In the genomic region with DNA sequence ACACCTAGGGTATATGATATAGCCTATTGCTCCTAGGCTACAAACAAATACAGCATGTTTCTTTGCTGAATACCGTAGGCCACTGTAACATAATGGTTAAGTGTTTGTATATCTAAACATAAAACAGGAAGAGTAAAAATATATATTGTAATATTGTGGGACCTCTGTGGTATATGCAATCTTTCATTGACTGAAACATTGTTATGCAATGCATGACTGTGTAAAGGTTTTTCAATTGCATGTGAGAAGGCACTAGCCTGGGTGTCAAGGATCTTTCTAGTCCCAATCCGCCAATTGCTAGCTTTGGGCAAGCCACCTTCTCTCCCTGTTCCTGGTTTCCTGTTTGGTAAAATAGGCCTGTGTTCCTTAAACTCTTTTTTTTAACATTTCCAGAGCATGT, we compare ENCODE assay signal across 34 cellular contexts. TPM values are rescaled to one million over a fixed set of nuclear protein-coding genes. Genes with fewer than 3 reads are reported as not detected.
"Had no signal": no experiment of that assay in that cellular context is flagged by ENCODE, and none has a peak within 500 bp of the region (broad histone marks: within the 10 kb centered on the region; RNA-seq: fewer than 3 reads in every experiment).

No MANE protein-coding gene starts in this region.

- H3K9me3 ChIP-seq: body of pancreas, colonic mucosa, pancreas, prostate gland, vagina had no signal

- H3K4me1 Mint-ChIP-seq: activated naive CD8-positive, alpha-beta T cell treated with anti-CD3 and anti-CD28 coated beads for 36 hours; immature natural killer cell; mesothelial cell of epicardium; naive B cell; stimulated activated effector memory CD8-positive, alpha-beta T cell treated with anti-CD3 and anti-CD28 coated beads, Interleukin-12 subunit alpha, Interleukin-12 subunit beta, amount 100 ng/mL, for 72 hours had no signal

- H3K27ac Mint-ChIP-seq: activated naive CD4-positive, alpha-beta T cell treated with anti-CD3 and anti-CD28 coated beads for 36 hours; activated naive CD8-positive, alpha-beta T cell treated with anti-CD3 and anti-CD28 coated beads for 36 hours; activated T-helper 1 cell treated with anti-CD3 and anti-CD28 coated beads, Interleukin-12 subunit alpha, Interleukin-12 subunit beta, Interleukin-2, Interleukin-4 antibody, amounts not matched to agents 30 ng/mL and 10 ng/mL and 1 ng/mL, durations not matched to agents 14 hours and 24 hours and 36 hours; immature natural killer cell; mesothelial cell of epicardium; stimulated activated effector memory CD8-positive, alpha-beta T cell treated with anti-CD3 and anti-CD28 coated beads, Interleukin-12 subunit alpha, Interleukin-12 subunit beta, amount 100 ng/mL, for 72 hours; stimulated activated naive CD8-positive, alpha-beta T cell treated with anti-CD3 and anti-CD28 coated beads, Interleukin-15, Interleukin-2, amounts not matched to agents 100 ng/mL and 50 ng/mL, for 24 hours; T-helper 2 cell treated with Interferon-gamma antibody and Interleukin-4, amounts not matched to agents 5 μg/mL and 100 μg/mL, for 36 hours had no signal

- H3K4me3 ChIP-seq: adrenal gland, body of pancreas, cardiac muscle cell, colonic mucosa, gastroesophageal sphincter, hepatocyte, pancreas, prostate gland, skin epidermis, thoracic aorta, vagina had no signal

- H3K4me3 Mint-ChIP-seq: activated naive CD4-positive, alpha-beta T cell treated with anti-CD3 and anti-CD28 coated beads for 36 hours; activated naive CD8-positive, alpha-beta T cell treated with anti-CD3 and anti-CD28 coated beads for 36 hours; activated T-helper 1 cell treated with anti-CD3 and anti-CD28 coated beads, Interleukin-12 subunit alpha, Interleukin-12 subunit beta, Interleukin-2, Interleukin-4 antibody, amounts not matched to agents 30 ng/mL and 10 ng/mL and 1 ng/mL, durations not matched to agents 14 hours and 24 hours and 36 hours; immature natural killer cell; mesothelial cell of epicardium; naive B cell; stimulated activated effector memory CD8-positive, alpha-beta T cell treated with anti-CD3 and anti-CD28 coated beads, Interleukin-12 subunit alpha, Interleukin-12 subunit beta, amount 100 ng/mL, for 72 hours; stimulated activated naive CD8-positive, alpha-beta T cell treated with anti-CD3 and anti-CD28 coated beads, Interleukin-15, Interleukin-2, amounts not matched to agents 100 ng/mL and 50 ng/mL, for 24 hours; T-helper 2 cell treated with Interferon-gamma antibody and Interleukin-4, amounts not matched to agents 5 μg/mL and 100 μg/mL, for 36 hours had no signal

- H3K27ac ChIP-seq: adrenal gland, body of pancreas, cardiac muscle cell, colonic mucosa, gastroesophageal sphincter, hepatocyte, pancreas, prostate gland, skin epidermis, thoracic aorta, vagina, VCaP had no signal

- ATAC-seq: body of pancreas; gastroesophageal sphincter; left colon; pancreas; sciatic nerve; stimulated activated effector memory CD8-positive, alpha-beta T cell treated with anti-CD3 and anti-CD28 coated beads, Interleukin-12 subunit alpha, Interleukin-12 subunit beta, amount 100 ng/mL, for 72 hours had no signal

- H3K36me3 Mint-ChIP-seq: activated naive CD8-positive, alpha-beta T cell treated with anti-CD3 and anti-CD28 coated beads for 36 hours; immature natural killer cell; mesothelial cell of epicardium; stimulated activated effector memory CD8-positive, alpha-beta T cell treated with anti-CD3 and anti-CD28 coated beads, Interleukin-12 subunit alpha, Interleukin-12 subunit beta, amount 100 ng/mL, for 72 hours had no signal

- H3K36me3 ChIP-seq: adrenal gland, cardiac muscle cell, colonic mucosa, gastroesophageal sphincter, pancreas, prostate gland, thoracic aorta, vagina had no signal

- DNase-seq: activated CD4-positive, alpha-beta T cell treated with anti-CD3 and anti-CD28 coated beads for 4 hours; activated CD4-positive, alpha-beta T cell treated with anti-CD3 and anti-CD28 coated beads, Interleukin-2, amount 50 U/mL, for 4 hours; activated effector memory CD4-positive, alpha-beta T cell treated with anti-CD3 and anti-CD28 coated beads, Interleukin-2, amount 50 U/mL, for 16 hours; activated naive CD4-positive, alpha-beta T cell treated with anti-CD3 and anti-CD28 coated beads for 36 hours; activated naive CD8-positive, alpha-beta T cell treated with anti-CD3 and anti-CD28 coated beads for 36 hours; activated T-cell treated with anti-CD3 and anti-CD28 coated beads for 4 hours; adrenal gland; aorta; body of pancreas; cerebellar nuclear complex; colonic mucosa; effector memory CD4-positive, alpha-beta T cell; erythroblast; immature natural killer cell; kidney; left colon; naive B cell; pancreas; retina; stimulated activated CD4-positive, alpha-beta T cell treated with anti-CD3 and anti-CD28 coated beads, Interleukin-4, amount 100 ng/mL, for 24 hours had no signal

- H3K27me3 ChIP-seq: adrenal gland, body of pancreas, cardiac muscle cell, colonic mucosa, gastroesophageal sphincter, hepatocyte, pancreas, vagina had no signal

- H3K27me3 Mint-ChIP-seq: activated naive CD8-positive, alpha-beta T cell treated with anti-CD3 and anti-CD28 coated beads for 36 hours; stimulated activated naive CD8-positive, alpha-beta T cell treated with anti-CD3 and anti-CD28 coated beads, Interleukin-15, Interleukin-2, amounts not matched to agents 100 ng/mL and 50 ng/mL, for 24 hours had no signal

- H3K4me1 ChIP-seq: adrenal gland, body of pancreas, colonic mucosa, gastroesophageal sphincter, pancreas, prostate gland, vagina had no signal

RNA-seq across cellular contexts. Expression of a gene that starts 27.4 kb away (rescaled TPM):
- total RNA-seq: activated naive CD4-positive, alpha-beta T cell treated with anti-CD3 and anti-CD28 coated beads for 36 hours; activated naive CD8-positive, alpha-beta T cell treated with anti-CD3 and anti-CD28 coated beads for 36 hours; activated T-helper 1 cell treated with anti-CD3 and anti-CD28 coated beads, Interleukin-12 subunit alpha, Interleukin-12 subunit beta, Interleukin-2, Interleukin-4 antibody, amounts not matched to agents 30 ng/mL and 10 ng/mL and 1 ng/mL, durations not matched to agents 14 hours and 24 hours and 36 hours; mesothelial cell of epicardium had no signal
- polyA plus RNA-seq: cardiac muscle cell, immature natural killer cell had no signal
